In the genomic region with DNA sequence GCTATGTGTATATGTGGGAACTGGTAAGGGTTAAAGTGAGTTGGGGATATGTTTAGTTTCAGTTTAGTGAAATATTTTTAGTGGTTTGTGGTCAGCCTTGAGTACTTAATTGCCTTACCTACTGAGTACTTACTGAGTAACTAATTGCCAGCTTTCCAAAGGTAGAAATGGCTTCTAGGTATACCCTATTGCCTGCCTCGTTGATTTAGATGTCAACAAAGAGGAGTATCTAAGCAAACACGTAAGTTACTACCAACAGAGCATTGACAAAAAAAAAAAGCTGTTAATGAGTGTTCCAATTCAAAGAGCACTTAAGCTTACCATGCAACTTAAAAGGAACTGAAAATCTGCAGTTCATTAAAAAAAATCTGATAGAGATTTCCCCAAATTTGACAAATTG, we compare ENCODE assay signal across 11 cellular contexts. TPM values are rescaled to one million over a fixed set of nuclear protein-coding genes. Genes with fewer than 3 reads are reported as not detected.
DNase-seq lines count a peak whose midpoint lies in the region; ATAC-seq lines count a peak whose summit lies in the region.
"Had no signal": no experiment of that assay in that cellular context is flagged by ENCODE, and none has a peak within 500 bp of the region (broad histone marks: within the 10 kb centered on the region; RNA-seq: fewer than 3 reads in every experiment).

No MANE protein-coding gene starts in this region.

- no peaks in the 10 kb centered on the region for H3K27me3 ChIP-seq in BLaER1 treated with 17β-estradiol and CSF1 and Interleukin-3, amounts not matched to agents 10 nM and 100 nM

- DNase-seq in NCI-H2029 (lab: John Stamatoyannopoulos, UW) (peak; percentile 70), epidermal melanocyte (ENCODE audit: insufficient read length, low spot score) (no peak), Right ventricle myocardium inferior (ENCODE audit: missing footprints) (no peak), cardiac septum (ENCODE audit: low spot score) (no peak), SHP77 treated with DMSO at 0.1 percent for 48 hours (lab: John Stamatoyannopoulos, UW) (no peak)
- DNase-seq: mucosa of descending colon; stimulated activated CD4-positive, alpha-beta T cell treated with anti-CD3 and anti-CD28 coated beads, Interleukin-4, amount 100 ng/mL, for 1 hour had no signal

- H3K4me1 ChIP-seq in BLaER1 treated with 17β-estradiol and CSF1 and Interleukin-3, amounts not matched to agents 10 nM and 100 nM, result peaks cover 0 to 12% (median 7%) of the 10 kb centered on the region in 10 experiments; a peak in 15 of 20 replicates

- H3K9ac ChIP-seq in BLaER1 treated with 17β-estradiol and CSF1 and Interleukin-3, amounts not matched to agents 10 nM and 100 nM, result peak overlapping the region in 4 of 11 experiments; percentile 20 to 58 (median 46); a peak in 3 of 22 replicates

- intact Hi-C loops in Right ventricle myocardium inferior (cut with DNase I), result no loop called here
- intact Hi-C loops in cardiac septum (cut with DNase I), result no loop called here

- no peaks in the 10 kb centered on the region for H3K36me3 ChIP-seq in BLaER1 treated with 17β-estradiol and CSF1 and Interleukin-3, amounts not matched to agents 10 nM and 100 nM

- peak overlapping the region in 4 of 11 experiments; percentile 12 to 64 (median 46); a peak in 5 of 22 replicates for H3K27ac ChIP-seq in BLaER1 treated with 17β-estradiol and CSF1 and Interleukin-3, amounts not matched to agents 10 nM and 100 nM
- H3K27ac ChIP-seq: C4-2B had no signal

- H3K4me2 ChIP-seq in BLaER1 treated with 17β-estradiol and CSF1 and Interleukin-3, amounts not matched to agents 10 nM and 100 nM, result peak overlapping the region; percentile 20 to 88 (median 44); a peak in 18 of 22 replicates

- no peaks in the 10 kb centered on the region for H4K20me1 ChIP-seq in BLaER1 treated with 17β-estradiol and CSF1 and Interleukin-3, amounts not matched to agents 10 nM and 100 nM

- no peaks in the 10 kb centered on the region for H3K9me3 ChIP-seq in BLaER1 treated with 17β-estradiol and CSF1 and Interleukin-3, amounts not matched to agents 10 nM and 100 nM (replicated peaks in 1 of 11)
- H3K9me3 ChIP-seq: mucosa of descending colon had no signal

- ATAC-seq in GM19035 (IDR thresholded peaks at IDR 0.05; ENCODE audit: unreplicated experiment) (peak; percentile 84), HG02884 (IDR thresholded peaks at IDR 0.05; ENCODE audit: unreplicated experiment) (peak; percentile 88), Right ventricle myocardium inferior (no peak)
- ATAC-seq: mucosa of descending colon had no signal

- peak overlapping the region in 4 of 10 experiments; percentile 25 to 52 (median 40); a peak in 6 of 20 replicates for H3K4me3 ChIP-seq in BLaER1 treated with 17β-estradiol and CSF1 and Interleukin-3, amounts not matched to agents 10 nM and 100 nM
- H3K4me3 ChIP-seq: mucosa of descending colon had no signal

RNA-seq across cellular contexts. Expression of gene ATP10B, which starts 8.8 kb away (rescaled TPM):
- total RNA-seq in Right ventricle myocardium inferior (not detected), cardiac septum (not detected)
